In the genomic region with DNA sequence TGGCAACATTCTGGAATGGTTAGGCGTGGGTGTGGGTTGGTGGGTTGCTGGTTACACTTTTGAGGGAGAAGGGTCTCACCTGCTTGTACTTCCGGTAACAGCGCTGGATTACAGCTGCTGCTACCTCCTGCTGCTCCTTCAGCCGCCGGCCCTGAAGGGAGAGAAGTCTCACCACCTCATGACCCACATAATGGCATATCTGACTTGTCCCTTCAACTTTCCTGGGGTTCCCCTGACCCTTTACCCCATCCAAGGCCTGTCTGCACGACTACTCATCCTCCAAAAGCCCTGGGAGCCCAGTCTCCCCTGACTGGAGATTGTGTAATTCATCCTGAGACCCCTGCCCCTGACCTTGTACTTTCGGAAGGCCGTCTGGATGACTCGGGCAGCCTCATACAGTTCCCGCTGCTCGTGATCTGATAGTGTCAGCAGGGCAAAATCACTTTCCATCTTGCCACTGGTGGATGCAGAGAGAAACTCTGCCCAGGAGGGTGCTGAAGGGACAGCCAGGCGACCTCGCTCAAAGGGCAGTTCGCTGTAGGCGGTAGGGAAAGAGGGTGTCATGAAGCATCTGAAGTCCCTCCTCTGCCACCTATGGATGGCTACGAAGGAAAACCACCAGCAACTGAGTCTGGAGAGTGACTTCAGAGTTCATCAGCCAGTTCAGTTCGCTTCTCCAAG, we compare ENCODE assay signal across 1 cellular context.
TF ChIP-seq lines count a peak whose summit lies in the region.

No MANE protein-coding gene starts in this region.

TF ChIP-seq in SK-N-SH treated with all-trans-retinoic acid at 6 μM for 48 hours, 23 proteins besides CTCF, POLR2A, EP300 and RAD21 (continued from another document):
- TF ChIP-seq ZNF565 (CRISPR knock-in tag; conservative IDR thresholded peaks at IDR 0.05; ENCODE audit: low read depth) (no peak), ARNTL (CRISPR knock-in tag; IDR thresholded peaks at IDR 0.05; ENCODE audit: borderline replicate concordance, low read depth) (no peak), TCF4 (CRISPR knock-in tag; IDR thresholded peaks at IDR 0.05; ENCODE audit: borderline replicate concordance) (no peak), CSDC2 (CRISPR knock-in tag; IDR thresholded peaks at IDR 0.05) (no peak), RARB (CRISPR knock-in tag; IDR thresholded peaks at IDR 0.05) (no peak)
- TF ChIP-seq, protein P1, sequence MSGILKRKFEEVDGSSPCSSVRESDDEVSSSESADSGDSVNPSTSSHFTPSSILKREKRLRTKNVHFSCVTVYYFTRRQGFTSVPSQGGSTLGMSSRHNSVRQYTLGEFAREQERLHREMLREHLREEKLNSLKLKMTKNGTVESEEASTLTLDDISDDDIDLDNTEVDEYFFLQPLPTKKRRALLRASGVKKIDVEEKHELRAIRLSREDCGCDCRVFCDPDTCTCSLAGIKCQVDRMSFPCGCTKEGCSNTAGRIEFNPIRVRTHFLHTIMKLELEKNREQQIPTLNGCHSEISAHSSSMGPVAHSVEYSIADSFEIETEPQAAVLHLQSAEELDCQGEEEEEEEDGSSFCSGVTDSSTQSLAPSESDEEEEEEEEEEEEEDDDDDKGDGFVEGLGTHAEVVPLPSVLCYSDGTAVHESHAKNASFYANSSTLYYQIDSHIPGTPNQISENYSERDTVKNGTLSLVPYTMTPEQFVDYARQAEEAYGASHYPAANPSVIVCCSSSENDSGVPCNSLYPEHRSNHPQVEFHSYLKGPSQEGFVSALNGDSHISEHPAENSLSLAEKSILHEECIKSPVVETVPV (CRISPR knock-in tag; IDR thresholded peaks at IDR 0.05): no peak
- TF ChIP-seq, protein P2, sequence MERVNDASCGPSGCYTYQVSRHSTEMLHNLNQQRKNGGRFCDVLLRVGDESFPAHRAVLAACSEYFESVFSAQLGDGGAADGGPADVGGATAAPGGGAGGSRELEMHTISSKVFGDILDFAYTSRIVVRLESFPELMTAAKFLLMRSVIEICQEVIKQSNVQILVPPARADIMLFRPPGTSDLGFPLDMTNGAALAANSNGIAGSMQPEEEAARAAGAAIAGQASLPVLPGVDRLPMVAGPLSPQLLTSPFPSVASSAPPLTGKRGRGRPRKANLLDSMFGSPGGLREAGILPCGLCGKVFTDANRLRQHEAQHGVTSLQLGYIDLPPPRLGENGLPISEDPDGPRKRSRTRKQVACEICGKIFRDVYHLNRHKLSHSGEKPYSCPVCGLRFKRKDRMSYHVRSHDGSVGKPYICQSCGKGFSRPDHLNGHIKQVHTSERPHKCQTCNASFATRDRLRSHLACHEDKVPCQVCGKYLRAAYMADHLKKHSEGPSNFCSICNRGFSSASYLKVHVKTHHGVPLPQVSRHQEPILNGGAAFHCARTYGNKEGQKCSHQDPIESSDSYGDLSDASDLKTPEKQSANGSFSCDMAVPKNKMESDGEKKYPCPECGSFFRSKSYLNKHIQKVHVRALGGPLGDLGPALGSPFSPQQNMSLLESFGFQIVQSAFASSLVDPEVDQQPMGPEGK (CRISPR knock-in tag; IDR thresholded peaks at IDR 0.05; ENCODE audit: borderline replicate concordance): no peak
- TF ChIP-seq, protein P3, sequence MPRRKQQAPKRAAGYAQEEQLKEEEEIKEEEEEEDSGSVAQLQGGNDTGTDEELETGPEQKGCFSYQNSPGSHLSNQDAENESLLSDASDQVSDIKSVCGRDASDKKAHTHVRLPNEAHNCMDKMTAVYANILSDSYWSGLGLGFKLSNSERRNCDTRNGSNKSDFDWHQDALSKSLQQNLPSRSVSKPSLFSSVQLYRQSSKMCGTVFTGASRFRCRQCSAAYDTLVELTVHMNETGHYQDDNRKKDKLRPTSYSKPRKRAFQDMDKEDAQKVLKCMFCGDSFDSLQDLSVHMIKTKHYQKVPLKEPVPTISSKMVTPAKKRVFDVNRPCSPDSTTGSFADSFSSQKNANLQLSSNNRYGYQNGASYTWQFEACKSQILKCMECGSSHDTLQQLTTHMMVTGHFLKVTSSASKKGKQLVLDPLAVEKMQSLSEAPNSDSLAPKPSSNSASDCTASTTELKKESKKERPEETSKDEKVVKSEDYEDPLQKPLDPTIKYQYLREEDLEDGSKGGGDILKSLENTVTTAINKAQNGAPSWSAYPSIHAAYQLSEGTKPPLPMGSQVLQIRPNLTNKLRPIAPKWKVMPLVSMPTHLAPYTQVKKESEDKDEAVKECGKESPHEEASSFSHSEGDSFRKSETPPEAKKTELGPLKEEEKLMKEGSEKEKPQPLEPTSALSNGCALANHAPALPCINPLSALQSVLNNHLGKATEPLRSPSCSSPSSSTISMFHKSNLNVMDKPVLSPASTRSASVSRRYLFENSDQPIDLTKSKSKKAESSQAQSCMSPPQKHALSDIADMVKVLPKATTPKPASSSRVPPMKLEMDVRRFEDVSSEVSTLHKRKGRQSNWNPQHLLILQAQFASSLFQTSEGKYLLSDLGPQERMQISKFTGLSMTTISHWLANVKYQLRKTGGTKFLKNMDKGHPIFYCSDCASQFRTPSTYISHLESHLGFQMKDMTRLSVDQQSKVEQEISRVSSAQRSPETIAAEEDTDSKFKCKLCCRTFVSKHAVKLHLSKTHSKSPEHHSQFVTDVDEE (CRISPR knock-in tag; IDR thresholded peaks at IDR 0.05): no peak
